ENCODE assay signal across 1 cellular context in genomic region chr4:1746919-1747602, GRCh38.
A peak's percentile ranks its signal among the peaks of the same experiment; 100 is the strongest.
TF ChIP-seq lines count a peak whose summit lies in the region.

No MANE protein-coding gene starts in this region.

TF ChIP-seq in HepG2, 621 proteins besides CTCF, POLR2A, EP300 and RAD21 (continued from another document and continues in another):
- TF ChIP-seq ZBTB40 (IDR thresholded peaks at IDR 0.05) (no peak), ZBTB40 (CRISPR knock-in tag; IDR thresholded peaks at IDR 0.05) (peak; percentile 84), ELF4 (CRISPR knock-in tag; IDR thresholded peaks at IDR 0.05; ENCODE audit: borderline replicate concordance) (no peak), ZNF121 (CRISPR knock-in tag; IDR thresholded peaks at IDR 0.05) (peak; percentile 78), GABPB1 (CRISPR knock-in tag; IDR thresholded peaks at IDR 0.05) (peak; percentile 65; the same call in 1 of the 2 replicates), NPAS2 (CRISPR knock-in tag; IDR thresholded peaks at IDR 0.05; ENCODE audit: borderline replicate concordance) (no peak), TEAD2 (CRISPR knock-in tag; IDR thresholded peaks at IDR 0.05) (0 out of 2 replicates have a peak, but pooled peaks have one; percentile 73), ISL2 (CRISPR knock-in tag; IDR thresholded peaks at IDR 0.05) (peak; percentile 87), ZNF34 (CRISPR knock-in tag; IDR thresholded peaks at IDR 0.05; ENCODE audit: borderline replicate concordance) (no peak), ZNF644 (CRISPR knock-in tag; IDR thresholded peaks at IDR 0.05; ENCODE audit: low read depth) (no peak), PHB2 (IDR thresholded peaks at IDR 0.05; ENCODE audit: partially characterized antibody) (no peak), KLF12 (CRISPR knock-in tag; IDR thresholded peaks at IDR 0.05; ENCODE audit: borderline replicate concordance) (0 out of 2 replicates have a peak, but pooled peaks have one; percentile 67), SSRP1 (CRISPR knock-in tag; IDR thresholded peaks at IDR 0.05) (0 out of 2 replicates have a peak, but pooled peaks have one; percentile 23), FOXP1 (IDR thresholded peaks at IDR 0.05) (no peak; the same call in 1 of the 2 replicates), FOXP1 (CRISPR knock-in tag; IDR thresholded peaks at IDR 0.05) (peak; percentile 44; the same call in 1 of the 2 replicates), MAF1 (CRISPR knock-in tag; IDR thresholded peaks at IDR 0.05; ENCODE audit: borderline replicate concordance) (peak; percentile 83; the same call in 1 of the 2 replicates), CHCHD3 (CRISPR knock-in tag; IDR thresholded peaks at IDR 0.05) (0 out of 2 replicates have a peak, but pooled peaks have one; percentile 13), ZNF761 (CRISPR knock-in tag; conservative IDR thresholded peaks at IDR 0.05) (peak; percentile 84; the same call in 1 of the 2 replicates), ZFP82 (CRISPR knock-in tag; IDR thresholded peaks at IDR 0.05; ENCODE audit: borderline replicate concordance) (peak; percentile 80; the same call in 1 of the 2 replicates), YEATS2 (CRISPR knock-in tag; IDR thresholded peaks at IDR 0.05; ENCODE audit: borderline replicate concordance) (peak; percentile 29; the same call in 1 of the 2 replicates), ZNF24 (IDR thresholded peaks at IDR 0.05) (no peak), DMAP1 (CRISPR knock-in tag; IDR thresholded peaks at IDR 0.05) (peak; percentile 35; the same call in 1 of the 2 replicates), MLXIP (CRISPR knock-in tag; IDR thresholded peaks at IDR 0.05; ENCODE audit: borderline replicate concordance) (peak; percentile 69; the same call in 1 of the 2 replicates), ZFP36L1 (CRISPR knock-in tag; IDR thresholded peaks at IDR 0.05) (no peak), ELF3 (CRISPR knock-in tag; IDR thresholded peaks at IDR 0.05) (peak; percentile 44), ZNF563 (CRISPR knock-in tag; IDR thresholded peaks at IDR 0.05) (0 out of 2 replicates have a peak, but pooled peaks have one; percentile 40), PATZ1 (CRISPR knock-in tag; IDR thresholded peaks at IDR 0.05) (peak; percentile 95), STAT5B (CRISPR knock-in tag; IDR thresholded peaks at IDR 0.05) (no peak), ZNF782 (CRISPR knock-in tag; IDR thresholded peaks at IDR 0.05; ENCODE audit: borderline replicate concordance) (peak; percentile 60; the same call in 1 of the 2 replicates), SMAD3 (CRISPR knock-in tag; IDR thresholded peaks at IDR 0.05) (no peak; the same call in 1 of the 2 replicates), NCOA1 (CRISPR knock-in tag; IDR thresholded peaks at IDR 0.05) (no peak)
- TF ChIP-seq, protein P1, sequence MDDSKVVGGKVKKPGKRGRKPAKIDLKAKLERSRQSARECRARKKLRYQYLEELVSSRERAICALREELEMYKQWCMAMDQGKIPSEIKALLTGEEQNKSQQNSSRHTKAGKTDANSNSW (CRISPR knock-in tag; IDR thresholded peaks at IDR 0.05; ENCODE audit: borderline replicate concordance) = no peak
- TF ChIP-seq, protein P2, sequence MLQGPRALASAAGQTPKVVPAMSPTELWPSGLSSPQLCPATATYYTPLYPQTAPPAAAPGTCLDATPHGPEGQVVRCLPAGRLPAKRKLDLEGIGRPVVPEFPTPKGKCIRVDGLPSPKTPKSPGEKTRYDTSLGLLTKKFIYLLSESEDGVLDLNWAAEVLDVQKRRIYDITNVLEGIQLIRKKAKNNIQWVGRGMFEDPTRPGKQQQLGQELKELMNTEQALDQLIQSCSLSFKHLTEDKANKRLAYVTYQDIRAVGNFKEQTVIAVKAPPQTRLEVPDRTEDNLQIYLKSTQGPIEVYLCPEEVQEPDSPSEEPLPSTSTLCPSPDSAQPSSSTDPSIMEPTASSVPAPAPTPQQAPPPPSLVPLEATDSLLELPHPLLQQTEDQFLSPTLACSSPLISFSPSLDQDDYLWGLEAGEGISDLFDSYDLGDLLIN (CRISPR knock-in tag; IDR thresholded peaks at IDR 0.05; ENCODE audit: borderline replicate concordance) = 0 out of 2 replicates have a peak, but pooled peaks have one; percentile 27
- TF ChIP-seq, protein P3, sequence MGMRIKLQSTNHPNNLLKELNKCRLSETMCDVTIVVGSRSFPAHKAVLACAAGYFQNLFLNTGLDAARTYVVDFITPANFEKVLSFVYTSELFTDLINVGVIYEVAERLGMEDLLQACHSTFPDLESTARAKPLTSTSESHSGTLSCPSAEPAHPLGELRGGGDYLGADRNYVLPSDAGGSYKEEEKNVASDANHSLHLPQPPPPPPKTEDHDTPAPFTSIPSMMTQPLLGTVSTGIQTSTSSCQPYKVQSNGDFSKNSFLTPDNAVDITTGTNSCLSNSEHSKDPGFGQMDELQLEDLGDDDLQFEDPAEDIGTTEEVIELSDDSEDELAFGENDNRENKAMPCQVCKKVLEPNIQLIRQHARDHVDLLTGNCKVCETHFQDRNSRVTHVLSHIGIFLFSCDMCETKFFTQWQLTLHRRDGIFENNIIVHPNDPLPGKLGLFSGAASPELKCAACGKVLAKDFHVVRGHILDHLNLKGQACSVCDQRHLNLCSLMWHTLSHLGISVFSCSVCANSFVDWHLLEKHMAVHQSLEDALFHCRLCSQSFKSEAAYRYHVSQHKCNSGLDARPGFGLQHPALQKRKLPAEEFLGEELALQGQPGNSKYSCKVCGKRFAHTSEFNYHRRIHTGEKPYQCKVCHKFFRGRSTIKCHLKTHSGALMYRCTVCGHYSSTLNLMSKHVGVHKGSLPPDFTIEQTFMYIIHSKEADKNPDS (CRISPR knock-in tag; IDR thresholded peaks at IDR 0.05) = no peak
- TF ChIP-seq, protein P4, sequence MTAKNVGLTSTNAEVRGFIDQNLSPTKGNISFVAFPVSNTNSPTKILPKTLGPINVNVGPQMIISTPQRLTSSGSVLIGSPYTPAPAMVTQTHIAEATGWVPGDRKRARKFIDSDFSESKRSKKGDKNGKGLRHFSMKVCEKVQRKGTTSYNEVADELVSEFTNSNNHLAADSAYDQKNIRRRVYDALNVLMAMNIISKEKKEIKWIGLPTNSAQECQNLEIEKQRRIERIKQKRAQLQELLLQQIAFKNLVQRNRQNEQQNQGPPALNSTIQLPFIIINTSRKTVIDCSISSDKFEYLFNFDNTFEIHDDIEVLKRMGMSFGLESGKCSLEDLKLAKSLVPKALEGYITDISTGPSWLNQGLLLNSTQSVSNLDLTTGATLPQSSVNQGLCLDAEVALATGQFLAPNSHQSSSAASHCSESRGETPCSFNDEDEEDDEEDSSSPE (CRISPR knock-in tag; IDR thresholded peaks at IDR 0.05) = peak; percentile 14; the same call in 1 of the 2 replicates
- TF ChIP-seq, protein P5, sequence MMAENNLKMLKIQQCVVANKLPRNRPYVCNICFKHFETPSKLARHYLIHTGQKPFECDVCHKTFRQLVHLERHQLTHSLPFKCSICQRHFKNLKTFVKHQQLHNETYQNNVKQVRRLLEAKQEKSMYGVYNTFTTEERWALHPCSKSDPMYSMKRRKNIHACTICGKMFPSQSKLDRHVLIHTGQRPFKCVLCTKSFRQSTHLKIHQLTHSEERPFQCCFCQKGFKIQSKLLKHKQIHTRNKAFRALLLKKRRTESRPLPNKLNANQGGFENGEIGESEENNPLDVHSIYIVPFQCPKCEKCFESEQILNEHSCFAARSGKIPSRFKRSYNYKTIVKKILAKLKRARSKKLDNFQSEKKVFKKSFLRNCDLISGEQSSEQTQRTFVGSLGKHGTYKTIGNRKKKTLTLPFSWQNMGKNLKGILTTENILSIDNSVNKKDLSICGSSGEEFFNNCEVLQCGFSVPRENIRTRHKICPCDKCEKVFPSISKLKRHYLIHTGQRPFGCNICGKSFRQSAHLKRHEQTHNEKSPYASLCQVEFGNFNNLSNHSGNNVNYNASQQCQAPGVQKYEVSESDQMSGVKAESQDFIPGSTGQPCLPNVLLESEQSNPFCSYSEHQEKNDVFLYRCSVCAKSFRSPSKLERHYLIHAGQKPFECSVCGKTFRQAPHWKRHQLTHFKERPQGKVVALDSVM (CRISPR knock-in tag; IDR thresholded peaks at IDR 0.05) = peak; percentile 58
